In genomic region chr3:57088503-57088902, GRCh38 we compare ENCODE assay signal across 2 cellular contexts.
TF ChIP-seq lines count a peak whose summit lies in the region.

No MANE protein-coding gene starts in this region.

TF ChIP-seq in HepG2, 621 proteins besides CTCF, POLR2A, EP300 and RAD21:
- TF ChIP-seq NFKBIZ (CRISPR knock-in tag; IDR thresholded peaks at IDR 0.05): no peak
- TF ChIP-seq ZNF629 (CRISPR knock-in tag; conservative IDR thresholded peaks at IDR 0.05): peak; percentile 88
TF ChIP-seq in HepG2: peak in this region for 1.

TF ChIP-seq in H1, 55 proteins besides CTCF, POLR2A, EP300 and RAD21:
- TF ChIP-seq KDM1A (IDR thresholded peaks at IDR 0.05; ENCODE audit: borderline replicate concordance, low read length) (peak; percentile 66; the same call in 1 of the 2 replicates), NANOG (IDR thresholded peaks at IDR 0.05; ENCODE audit: insufficient read depth, low read depth, low read length, poor library complexity, severe bottlenecking) (no peak)
